In the genomic region with DNA sequence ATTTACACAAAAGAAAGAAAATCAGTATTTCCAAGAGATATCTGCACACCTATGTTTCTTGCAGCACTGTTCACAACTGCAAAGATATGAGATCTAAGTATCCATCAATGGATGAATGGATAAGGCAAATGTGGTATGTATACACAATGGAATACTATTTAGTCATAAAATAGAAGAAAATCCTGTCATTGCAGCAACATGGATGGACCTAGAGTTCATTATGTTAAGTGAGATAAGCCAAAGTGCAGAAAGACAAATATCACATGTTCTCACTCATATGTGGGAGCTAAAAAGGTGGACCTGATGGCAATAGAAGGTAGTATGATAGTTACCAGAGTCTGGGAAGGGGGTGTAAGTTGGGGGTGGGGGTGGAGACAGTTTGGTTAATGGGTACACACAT, we compare ENCODE assay signal across 1 cellular context.
TF ChIP-seq lines count a peak whose summit lies in the region.

No MANE protein-coding gene starts in this region.

TF ChIP-seq in liver, 16 proteins besides CTCF, POLR2A, EP300 and RAD21 (continued from another document):
- TF ChIP-seq, protein P1, sequence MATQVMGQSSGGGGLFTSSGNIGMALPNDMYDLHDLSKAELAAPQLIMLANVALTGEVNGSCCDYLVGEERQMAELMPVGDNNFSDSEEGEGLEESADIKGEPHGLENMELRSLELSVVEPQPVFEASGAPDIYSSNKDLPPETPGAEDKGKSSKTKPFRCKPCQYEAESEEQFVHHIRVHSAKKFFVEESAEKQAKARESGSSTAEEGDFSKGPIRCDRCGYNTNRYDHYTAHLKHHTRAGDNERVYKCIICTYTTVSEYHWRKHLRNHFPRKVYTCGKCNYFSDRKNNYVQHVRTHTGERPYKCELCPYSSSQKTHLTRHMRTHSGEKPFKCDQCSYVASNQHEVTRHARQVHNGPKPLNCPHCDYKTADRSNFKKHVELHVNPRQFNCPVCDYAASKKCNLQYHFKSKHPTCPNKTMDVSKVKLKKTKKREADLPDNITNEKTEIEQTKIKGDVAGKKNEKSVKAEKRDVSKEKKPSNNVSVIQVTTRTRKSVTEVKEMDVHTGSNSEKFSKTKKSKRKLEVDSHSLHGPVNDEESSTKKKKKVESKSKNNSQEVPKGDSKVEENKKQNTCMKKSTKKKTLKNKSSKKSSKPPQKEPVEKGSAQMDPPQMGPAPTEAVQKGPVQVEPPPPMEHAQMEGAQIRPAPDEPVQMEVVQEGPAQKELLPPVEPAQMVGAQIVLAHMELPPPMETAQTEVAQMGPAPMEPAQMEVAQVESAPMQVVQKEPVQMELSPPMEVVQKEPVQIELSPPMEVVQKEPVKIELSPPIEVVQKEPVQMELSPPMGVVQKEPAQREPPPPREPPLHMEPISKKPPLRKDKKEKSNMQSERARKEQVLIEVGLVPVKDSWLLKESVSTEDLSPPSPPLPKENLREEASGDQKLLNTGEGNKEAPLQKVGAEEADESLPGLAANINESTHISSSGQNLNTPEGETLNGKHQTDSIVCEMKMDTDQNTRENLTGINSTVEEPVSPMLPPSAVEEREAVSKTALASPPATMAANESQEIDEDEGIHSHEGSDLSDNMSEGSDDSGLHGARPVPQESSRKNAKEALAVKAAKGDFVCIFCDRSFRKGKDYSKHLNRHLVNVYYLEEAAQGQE (IDR thresholded peaks at IDR 0.05), result no peak
